29 cellular contexts compared by ENCODE assay signal in the genomic region with DNA sequence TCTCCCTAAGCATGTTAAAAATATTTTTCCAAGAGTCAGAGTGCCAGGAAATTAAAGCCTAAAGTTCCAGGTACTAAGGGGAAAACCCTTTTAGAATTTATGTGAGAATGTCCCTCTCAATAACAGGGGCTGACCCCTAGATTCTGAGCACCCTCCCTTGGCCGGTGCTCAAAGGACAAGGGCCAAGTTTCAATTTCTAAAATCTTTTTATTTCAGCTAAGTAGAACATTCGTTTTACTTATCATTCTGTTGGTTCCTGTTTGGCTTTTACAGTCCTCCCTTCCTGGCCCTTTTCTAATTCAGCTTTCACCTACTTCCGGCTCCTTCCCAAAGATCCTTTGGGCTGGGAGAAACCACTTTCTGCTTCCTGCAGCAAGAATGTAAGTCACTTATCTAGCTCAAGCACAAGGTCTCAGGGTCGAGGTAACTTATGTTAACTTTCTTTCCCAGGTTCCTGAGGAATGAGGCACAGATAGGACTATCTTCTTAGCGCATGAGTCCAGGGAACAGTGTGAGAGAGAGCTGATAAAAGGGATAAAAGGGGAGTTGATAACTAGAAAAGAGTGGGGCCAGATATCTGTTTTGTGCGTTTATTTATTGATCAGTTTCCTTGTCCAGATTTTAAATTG. TPM values are rescaled to one million over a fixed set of nuclear protein-coding genes. Genes with fewer than 3 reads are reported as not detected.
DNase-seq lines count a peak whose midpoint lies in the region; ATAC-seq, FAIRE-seq and TF ChIP-seq lines count a peak whose summit lies in the region.
"Had no signal": no experiment of that assay in that cellular context is flagged by ENCODE, and none has a peak within 500 bp of the region (broad histone marks: within the 10 kb centered on the region; RNA-seq: fewer than 3 reads in every experiment).

No MANE protein-coding gene starts in this region.

- no peak overlapping the region for H3K4me3 ChIP-seq in liver (ENCODE audit: low read depth in 1 of 3, low read length in 3 of 3)
- no peak overlapping the region for H3K4me3 ChIP-seq in HepG2 (replicated peaks in 1 of 3; ENCODE audit: insufficient read depth in 1 of 3, low read depth in 2 of 3, low read length in 3 of 3)
- no peak overlapping the region for H3K4me3 ChIP-seq in astrocyte (ENCODE audit: insufficient read depth, low read depth, low read length)
- no peak overlapping the region for H3K4me3 ChIP-seq in Karpas-422 (ENCODE audit: low read length)
- no peak overlapping the region for H3K4me3 ChIP-seq in coronary artery
- H3K4me3 ChIP-seq: A549, cardiac muscle cell, transverse colon had no signal

- CTCF ChIA-PET in HepG2 (lab: Yijun Ruan, JAX; ENCODE audit: low intra/inter-chr PET ratio, low total read pairs) = no interaction called here

- BruUV-seq in HepG2 (replicated peaks; lab: Mats Ljungman, UMichigan) = no TSS peak

- H3K9me2 ChIP-seq in Karpas-422 (replicated peaks; ENCODE audit: insufficient read depth, low read length) = no peaks in the 10 kb centered on the region

- H3K4me2 ChIP-seq in HepG2 (ENCODE audit: low read depth, low read length) (no peak overlapping the region), astrocyte (ENCODE audit: low read length) (no peak overlapping the region), Karpas-422 (ENCODE audit: low read depth, low read length, poor library complexity, severe bottlenecking) (no peak overlapping the region)
- H3K4me2 ChIP-seq: A549 had no signal

- H2AFZ ChIP-seq in HepG2 (ENCODE audit: low read length) (no peak overlapping the region), astrocyte (ENCODE audit: low read depth, low read length) (no peak overlapping the region), Karpas-422 (ENCODE audit: low read length) (no peak overlapping the region)

- FAIRE-seq in HepG2 (lab: Jason Lieb, UNC) (no peak), astrocyte (lab: Jason Lieb, UNC) (no peak)
- FAIRE-seq: A549, H54 had no signal

- peaks cover 3% of the 10 kb centered on the region for H3K4me1 Mint-ChIP-seq in astrocyte (ENCODE audit: low read depth, unreplicated experiment)
- H3K4me1 Mint-ChIP-seq: stimulated activated naive CD8-positive, alpha-beta T cell treated with anti-CD3 and anti-CD28 coated beads, Interleukin-15, amount 100 ng/mL, for 72 hours had no signal

- in situ Hi-C loops in HepG2 (cut with HindIII; ENCODE audit: extremely low pct_ligation_motif_present, low pct_unique_long_range_greater_than_20kb) = no loop called here

- no peak overlapping the region for H3K9ac ChIP-seq in liver (ENCODE audit: low read depth in 1 of 2, low read length in 2 of 2)
- H3K9ac ChIP-seq in HepG2 (ENCODE audit: insufficient read depth, low read depth, low read length) = no peak overlapping the region
- no peak overlapping the region for H3K9ac ChIP-seq in astrocyte (ENCODE audit: low read length)
- no peak overlapping the region for H3K9ac ChIP-seq in Karpas-422 (ENCODE audit: low read length)

- 57% methylated on average over 6 of the region's 6 CpGs for WGBS in liver
- WGBS in HepG2 (ENCODE audit: low lambda C conversion rate) = 86% methylated on average over 6 of the region's 6 CpGs

- H3K9me3 ChIP-seq in liver (ENCODE audit: control insufficient read depth in 4 of 4, low read length in 3 of 4) = no peaks in the 10 kb centered on the region
- H3K9me3 ChIP-seq in HepG2 (ENCODE audit: low read length) = no peaks in the 10 kb centered on the region
- no peaks in the 10 kb centered on the region for H3K9me3 ChIP-seq in astrocyte (ENCODE audit: insufficient read depth, low read depth, low read length)
- no peaks in the 10 kb centered on the region for H3K9me3 ChIP-seq in Karpas-422 (ENCODE audit: low read length)
- H3K9me3 ChIP-seq: A549, BE2C, transverse colon had no signal

- TF ChIP-seq RAD21 in liver (IDR thresholded peaks at IDR 0.05) (no peak), HepG2 (CRISPR knock-in tag; IDR thresholded peaks at IDR 0.05) (no peak)

- H3K27ac ChIP-seq in liver (ENCODE audit: low read depth in 1 of 2, low read length in 2 of 2) (no peak overlapping the region), HepG2 (ENCODE audit: extremely low read length, insufficient read depth, low read length) (no peak overlapping the region), astrocyte (ENCODE audit: low read depth, low read length) (no peak overlapping the region), Karpas-422 (ENCODE audit: low read length) (no peak overlapping the region), coronary artery (no peak overlapping the region)
- H3K27ac ChIP-seq: A549, cardiac muscle cell, transverse colon had no signal

- H3K27me3 ChIP-seq in liver (ENCODE audit: control insufficient read depth in 4 of 4, insufficient read depth in 4 of 4, low read length in 3 of 4) (no peaks in the 10 kb centered on the region), HepG2 (ENCODE audit: control insufficient read depth in 1 of 2, insufficient read depth in 2 of 2, low read length in 2 of 2) (no peaks in the 10 kb centered on the region; a peak in 1 of 5 replicates), astrocyte (ENCODE audit: insufficient read depth, low read length) (no peaks in the 10 kb centered on the region), Karpas-422 (ENCODE audit: low read length) (no peaks in the 10 kb centered on the region)
- H3K27me3 ChIP-seq: cardiac muscle cell, transverse colon had no signal

- intact Hi-C loops in HepG2 (cut with micrococcal nuclease; ENCODE audit: unreplicated experiment) = no loop called here

- POLR2A ChIA-PET in HepG2 (lab: Yijun Ruan, JAX) = no interaction called here

- H3K36me3 ChIP-seq in liver (ENCODE audit: control insufficient read depth in 4 of 4, insufficient read depth in 3 of 4, low read depth in 1 of 4, low read length in 3 of 4) (peaks cover 9 to 60% (median 34%) of the 10 kb centered on the region in 4 donors), HepG2 (replicated peaks in 1 of 2; ENCODE audit: control insufficient read depth in 1 of 2, insufficient read depth in 2 of 2, low read length in 2 of 2) (peaks cover 9 to 50% of the 10 kb centered on the region in 2 experiments; a peak in 4 of 5 replicates), astrocyte (ENCODE audit: insufficient read depth, low read length) (no peaks in the 10 kb centered on the region), Karpas-422 (ENCODE audit: insufficient read depth, low read length) (no peaks in the 10 kb centered on the region)
- H3K36me3 ChIP-seq: BE2C, cardiac muscle cell had no signal

- no peak for TF ChIP-seq POLR2A in HepG2 (IDR thresholded peaks at IDR 0.05; ENCODE audit: insufficient read depth in 1 of 2, low read depth in 2 of 2, low read length in 2 of 2)

- DNase-seq in HepG2 (ENCODE audit: low spot score) (no peak), astrocyte (ENCODE audit: low read depth) (no peak), left lobe of liver (ENCODE audit: low spot score) (no peak), Karpas-422 (no peak), coronary artery (ENCODE audit: low spot score) (no peak)
- no peak for DNase-seq in activated effector memory CD4-positive, alpha-beta T cell treated with Interleukin-2 at 50 U/mL for 16 hours
- DNase-seq: activated CD4-positive, CD25-positive, alpha-beta regulatory T cell treated with anti-CD3 and anti-CD28 coated beads, Interleukin-2, amount 50 U/mL, for 72 hours; activated CD8-positive, alpha-beta T cell treated with anti-CD3 and anti-CD28 coated beads for 36 hours; activated naive CD4-positive, alpha-beta T cell treated with Interleukin-2 at 50 U/mL for 16 hours; amniotic stem cell; BE2C; Calu3; hippocampal formation; islet precursor cell; NCI-H1436 treated with DMSO at 0.1 percent for 48 hours; NCI-H510A treated with DMSO at 0.1 percent for 48 hours; occipital lobe; retina; RPMI8226; stimulated activated naive CD8-positive, alpha-beta T cell treated with anti-CD3 and anti-CD28 coated beads, Interleukin-15, amount 100 ng/mL, for 72 hours; transverse colon had no signal

- no peaks in the 10 kb centered on the region for H3K36me3 Mint-ChIP-seq in astrocyte (ENCODE audit: low read depth, unreplicated experiment)

- H4K20me1 ChIP-seq in HepG2 (ENCODE audit: insufficient read depth, low read length) (no peaks in the 10 kb centered on the region), astrocyte (ENCODE audit: insufficient read depth, low read length) (no peaks in the 10 kb centered on the region), Karpas-422 (ENCODE audit: insufficient read depth, low read depth, low read length) (no peaks in the 10 kb centered on the region)

- TF ChIP-seq EP300 in HepG2 (IDR thresholded peaks at IDR 0.05; ENCODE audit: low read depth in 2 of 2, low read length in 2 of 2) = no peak
- no peak for TF ChIP-seq EP300 in HepG2 (CRISPR knock-in tag; IDR thresholded peaks at IDR 0.05; ENCODE audit: borderline replicate concordance)

- H3K4me1 ChIP-seq in liver (ENCODE audit: control insufficient read depth in 4 of 4, insufficient read depth in 4 of 4, low read length in 3 of 4) (no peaks in the 10 kb centered on the region), HepG2 (ENCODE audit: insufficient read depth, low read length) (no peaks in the 10 kb centered on the region), astrocyte (ENCODE audit: insufficient read depth, low read length) (no peaks in the 10 kb centered on the region), Karpas-422 (ENCODE audit: low read length) (no peaks in the 10 kb centered on the region; the same call in 1 of the 2 replicates)
- H3K4me1 ChIP-seq: A549, BE2C, transverse colon had no signal

- peak overlapping the region; percentile 31 for H3K27ac Mint-ChIP-seq in astrocyte (ENCODE audit: unreplicated experiment)
- H3K27ac Mint-ChIP-seq: stimulated activated naive CD8-positive, alpha-beta T cell treated with anti-CD3 and anti-CD28 coated beads, Interleukin-15, amount 100 ng/mL, for 72 hours; T-helper 2 cell treated with Interferon-gamma antibody and Interleukin-4, amounts not matched to agents 5 μg/mL and 100 μg/mL, for 36 hours had no signal

- no peak overlapping the region for H3K4me3 Mint-ChIP-seq in astrocyte (ENCODE audit: unreplicated experiment)
- H3K4me3 Mint-ChIP-seq: activated CD8-positive, alpha-beta T cell treated with anti-CD3 and anti-CD28 coated beads for 36 hours; stimulated activated naive CD8-positive, alpha-beta T cell treated with anti-CD3 and anti-CD28 coated beads, Interleukin-15, amount 100 ng/mL, for 72 hours; T-helper 2 cell treated with Interferon-gamma antibody and Interleukin-4, amounts not matched to agents 5 μg/mL and 100 μg/mL, for 36 hours had no signal

- H3K27me3 Mint-ChIP-seq in astrocyte (ENCODE audit: low read depth, unreplicated experiment) = peaks cover 2% of the 10 kb centered on the region
- H3K27me3 Mint-ChIP-seq: activated CD8-positive, alpha-beta T cell treated with anti-CD3 and anti-CD28 coated beads for 36 hours; stimulated activated naive CD8-positive, alpha-beta T cell treated with anti-CD3 and anti-CD28 coated beads, Interleukin-15, amount 100 ng/mL, for 72 hours had no signal

- ATAC-seq in HepG2 (no peak), left lobe of liver (peak; percentile 44), HG03571 (IDR thresholded peaks at IDR 0.05; ENCODE audit: unreplicated experiment) (no peak)
- ATAC-seq: A549; activated CD8-positive, alpha-beta T cell treated with anti-CD3 and anti-CD28 coated beads for 36 hours; SK-N-SH treated with all-trans-retinoic acid at 6 μM for 48 hours; stimulated activated naive CD8-positive, alpha-beta T cell treated with anti-CD3 and anti-CD28 coated beads, Interleukin-15, amount 100 ng/mL, for 72 hours had no signal

- H3K9me3 Mint-ChIP-seq in astrocyte (ENCODE audit: unreplicated experiment) = no peaks in the 10 kb centered on the region
- H3K9me3 Mint-ChIP-seq: activated CD8-positive, alpha-beta T cell treated with anti-CD3 and anti-CD28 coated beads for 36 hours; stimulated activated naive CD8-positive, alpha-beta T cell treated with anti-CD3 and anti-CD28 coated beads, Interleukin-15, amount 100 ng/mL, for 72 hours; T-helper 2 cell treated with Interferon-gamma antibody and Interleukin-4, amounts not matched to agents 5 μg/mL and 100 μg/mL, for 36 hours had no signal

- TF ChIP-seq CTCF in liver (IDR thresholded peaks at IDR 0.05; ENCODE audit: low read depth, low read length, missing input control) (no peak), HepG2 (CRISPR knock-in tag; IDR thresholded peaks at IDR 0.05) (no peak), astrocyte (IDR thresholded peaks at IDR 0.05; ENCODE audit: insufficient read depth, low read depth, low read length) (no peak), coronary artery (IDR thresholded peaks at IDR 0.05) (no peak)

- no peaks in the 10 kb centered on the region for H3K79me2 ChIP-seq in HepG2 (ENCODE audit: insufficient read depth, low read length)
- no peaks in the 10 kb centered on the region for H3K79me2 ChIP-seq in astrocyte (ENCODE audit: insufficient read depth, low read length)
- no peaks in the 10 kb centered on the region for H3K79me2 ChIP-seq in Karpas-422 (ENCODE audit: low read length)

RNA-seq across cellular contexts. Expression of a gene that starts 34.6 kb away (rescaled TPM):
- total RNA-seq in liver = 1 to 10 TPM in 1 of 2 donors, under 1 TPM in 1; 0.08 to 1.0 TPM
- polyA plus RNA-seq in liver = 1 to 10 TPM in 1 of 2 donors, under 1 TPM in 1; 0.54 to 1.3 TPM
- not detected in 2 replicates for total RNA-seq in HepG2 (2016; rRNA removed; fragmentation: Illumina TruSeq; extraction: Trizol)
- not detected in 2 replicates for total RNA-seq in HepG2 (2016; cell fraction: cytosol; rRNA removed; fragmentation: Illumina TruSeq; extraction: Trizol; ENCODE audit: low read depth)
- not detected in 2 replicates for total RNA-seq in HepG2 (2016; cell fraction: insoluble cytoplasmic fraction; rRNA removed; fragmentation: Illumina TruSeq; extraction: Trizol)
- total RNA-seq in HepG2 (2016; cell fraction: membrane; rRNA removed; fragmentation: Illumina TruSeq; extraction: Trizol) = not detected in 2 replicates
- not detected in 2 replicates for total RNA-seq in HepG2 (2016; cell fraction: nucleus; rRNA removed; fragmentation: Illumina TruSeq; extraction: Trizol)
- not detected in 2 replicates for polyA plus RNA-seq in HepG2 (2011; rRNA removed)
- polyA plus RNA-seq in HepG2 (2011; cell fraction: cytosol; rRNA removed) = not detected in 2 replicates
- not detected in 2 replicates for polyA plus RNA-seq in HepG2 (2011; cell fraction: nucleus; rRNA removed)
- 0.05 and 0.09 TPM in 2 replicates for polyA plus RNA-seq in HepG2 (2012)
- polyA plus RNA-seq in HepG2 (2016; cell fraction: cytosol; fragmentation: Illumina TruSeq; extraction: Trizol; ENCODE audit: low read depth) = not detected in 2 replicates
- not detected in 2 replicates for polyA plus RNA-seq in HepG2 (2016; cell fraction: insoluble cytoplasmic fraction; fragmentation: Illumina TruSeq; extraction: Trizol; ENCODE audit: low read depth)
- not detected in 2 replicates for polyA plus RNA-seq in HepG2 (2016; cell fraction: membrane; fragmentation: Illumina TruSeq; extraction: Trizol; ENCODE audit: low read depth)
- not detected in 2 replicates for polyA plus RNA-seq in HepG2 (2016; cell fraction: nucleus; fragmentation: Illumina TruSeq; extraction: Trizol; ENCODE audit: insufficient read depth, low read depth)
- polyA minus RNA-seq in HepG2 (2011; rRNA and poly(A)+ RNA removed; ENCODE audit: low replicate concordance) = 0.58 TPM in 1 of 2 replicates, not detected in the other
- not detected in 2 replicates for polyA minus RNA-seq in HepG2 (2011; cell fraction: cytosol; rRNA and poly(A)+ RNA removed)
- polyA minus RNA-seq in HepG2 (2011; cell fraction: nucleus; rRNA and poly(A)+ RNA removed) = not detected in 2 replicates
- total RNA-seq in astrocyte = 23.4 and 26.0 TPM in 2 replicates
- 0.28 TPM for total RNA-seq in left lobe of liver
- not detected in 2 replicates for total RNA-seq in Karpas-422 (2014; rRNA removed; shearing (Covaris generic); ENCODE audit: low replicate concordance)
- total RNA-seq: activated CD8-positive, alpha-beta T cell treated with anti-CD3 and anti-CD28 coated beads for 36 hours; Calu3; lung microvascular endothelial cell had no signal

RNA-seq across cellular contexts. Expression of a gene that starts 58.1 kb away (rescaled TPM):
- total RNA-seq in liver (10 to 100 TPM in 1 of 2 donors, 1 to 10 TPM in 1; 9.0 to 18.7 TPM), HepG2 (2016; rRNA removed; fragmentation: Illumina TruSeq; extraction: Trizol) (4.6 and 8.3 TPM in 2 replicates), astrocyte (285 and 331 TPM in 2 replicates), left lobe of liver (5.4 TPM)
- polyA plus RNA-seq in liver (10 to 100 TPM in 1 of 2 donors, 1 to 10 TPM in 1; 5.9 to 10.0 TPM), HepG2 (2011; rRNA removed) (12.3 and 13.6 TPM in 2 replicates)
- total RNA-seq in HepG2 (2016; cell fraction: cytosol; rRNA removed; fragmentation: Illumina TruSeq; extraction: Trizol; ENCODE audit: low read depth) = 0.40 and 0.97 TPM in 2 replicates
- 5.0 and 8.5 TPM in 2 replicates for total RNA-seq in HepG2 (2016; cell fraction: insoluble cytoplasmic fraction; rRNA removed; fragmentation: Illumina TruSeq; extraction: Trizol)
- 3.6 and 3.7 TPM in 2 replicates for total RNA-seq in HepG2 (2016; cell fraction: membrane; rRNA removed; fragmentation: Illumina TruSeq; extraction: Trizol)
- 9.1 and 9.6 TPM in 2 replicates for total RNA-seq in HepG2 (2016; cell fraction: nucleus; rRNA removed; fragmentation: Illumina TruSeq; extraction: Trizol)
- polyA plus RNA-seq in HepG2 (2011; cell fraction: cytosol; rRNA removed) = 10.7 and 16.3 TPM in 2 replicates
- polyA plus RNA-seq in HepG2 (2011; cell fraction: nucleus; rRNA removed) = 2.4 and 3.8 TPM in 2 replicates
- 5.7 and 5.9 TPM in 2 replicates for polyA plus RNA-seq in HepG2 (2012)
- 0.66 and 0.90 TPM in 2 replicates for polyA plus RNA-seq in HepG2 (2016; cell fraction: cytosol; fragmentation: Illumina TruSeq; extraction: Trizol; ENCODE audit: low read depth)
- polyA plus RNA-seq in HepG2 (2016; cell fraction: insoluble cytoplasmic fraction; fragmentation: Illumina TruSeq; extraction: Trizol; ENCODE audit: low read depth) = 5.5 and 5.8 TPM in 2 replicates
- 1.6 and 2.1 TPM in 2 replicates for polyA plus RNA-seq in HepG2 (2016; cell fraction: membrane; fragmentation: Illumina TruSeq; extraction: Trizol; ENCODE audit: low read depth)
- 10.9 and 12.9 TPM in 2 replicates for polyA plus RNA-seq in HepG2 (2016; cell fraction: nucleus; fragmentation: Illumina TruSeq; extraction: Trizol; ENCODE audit: insufficient read depth, low read depth)
- polyA minus RNA-seq in HepG2 (2011; rRNA and poly(A)+ RNA removed; ENCODE audit: low replicate concordance) = 1.3 and 28.5 TPM in 2 replicates
- 8.1 and 10.8 TPM in 2 replicates for polyA minus RNA-seq in HepG2 (2011; cell fraction: cytosol; rRNA and poly(A)+ RNA removed)
- polyA minus RNA-seq in HepG2 (2011; cell fraction: nucleus; rRNA and poly(A)+ RNA removed) = 4.8 and 6.0 TPM in 2 replicates
- total RNA-seq in Karpas-422 (2014; rRNA removed; shearing (Covaris generic); ENCODE audit: low replicate concordance) = not detected in 2 replicates

Comparison
In these comparisons a context has a peak if more than half of its experiments do, and no peak if none do; other contexts are left out.
1. RNA of a gene that starts 34.6 kb away (total RNA-seq): 23.4 to 26.0 TPM in astrocyte; 0.08 to 1.0 TPM in liver, 0.28 TPM in left lobe of liver (single experiment), not detected in HepG2 and not detected in Karpas-422; every median in the first group is over 10 times any median in the second.
2. RNA of a gene that starts 58.1 kb away (total RNA-seq): 285 to 331 TPM in astrocyte; 9.0 to 18.7 TPM in liver, 0.40 to 9.6 TPM in HepG2, 5.4 TPM in left lobe of liver (single experiment) and not detected in Karpas-422; every median in the first group is over 10 times any median in the second.